ENCODE assay signal across 8 cellular contexts in the genomic region with DNA sequence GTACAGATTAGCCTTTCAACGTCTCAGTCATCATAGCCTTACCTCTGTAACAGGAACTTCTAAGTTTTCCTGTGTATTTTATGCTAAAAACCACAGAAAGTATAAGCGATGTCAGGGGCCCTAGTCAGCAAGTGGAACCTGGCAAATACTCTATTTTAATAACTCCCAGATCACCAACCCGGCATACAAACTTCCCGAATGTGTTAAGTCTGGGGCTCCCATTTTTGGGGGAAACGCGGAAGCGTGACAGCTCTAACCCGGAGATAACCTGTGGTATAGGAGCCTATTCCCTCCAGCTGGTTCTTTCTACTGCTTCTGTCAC. TPM values are rescaled to one million over a fixed set of nuclear protein-coding genes. Genes with fewer than 3 reads are reported as not detected.
DNase-seq lines count a peak whose midpoint lies in the region; ATAC-seq lines count a peak whose summit lies in the region.

No MANE protein-coding gene starts in this region.

- ATAC-seq in CD4-positive, CD25-positive, alpha-beta regulatory T cell (ENCODE audit: low read depth in 2 of 2), result no peak
- ATAC-seq in HG03095 (IDR thresholded peaks at IDR 0.05; ENCODE audit: unreplicated experiment), result no peak

- no peaks in the 10 kb centered on the region for H3K27me3 ChIP-seq in CD4-positive, CD25-positive, alpha-beta regulatory T cell (ENCODE audit: control insufficient read depth, insufficient read depth, low read length)
- H3K27me3 ChIP-seq in MG63 (no peaks in the 10 kb centered on the region), ectodermal cell (ENCODE audit: control insufficient read depth, insufficient read depth, low read length, poor library complexity, severe bottlenecking) (no peaks in the 10 kb centered on the region), neuronal stem cell (ENCODE audit: control insufficient read depth in 3 of 3, insufficient read depth in 3 of 3, low read depth in 1 of 3, low read length in 3 of 3) (no peaks in the 10 kb centered on the region)

- peak overlapping the region; percentile 93 for H3K4me2 ChIP-seq in neuronal stem cell (ENCODE audit: insufficient read depth, low read length, poor library complexity, severe bottlenecking)

- H2BK5ac ChIP-seq in neuronal stem cell (ENCODE audit: low read length), result peak overlapping the region; percentile 82

- DNase-seq in CD4-positive, CD25-positive, alpha-beta regulatory T cell, result peak in 1 of 3 donors; percentile 34
- DNase-seq in MG63, result no peak
- DNase-seq in neuronal stem cell (ENCODE audit: low spot score), result no peak
- no peak for DNase-seq in HK-2 (ENCODE audit: unreplicated experiment)
- DNase-seq in AG08396 (ENCODE audit: low spot score), result no peak
- DNase-seq in midbrain (lab: John Stamatoyannopoulos, UW), result no peak

- peak overlapping the region; percentile 59 for H3K18ac ChIP-seq in neuronal stem cell (ENCODE audit: low read length)

- no peaks in the 10 kb centered on the region for H3K9me3 Mint-ChIP-seq in CD4-positive, CD25-positive, alpha-beta regulatory T cell

- H3K36me3 ChIP-seq in CD4-positive, CD25-positive, alpha-beta regulatory T cell (ENCODE audit: control insufficient read depth, insufficient read depth, low read length), result peaks cover 27% of the 10 kb centered on the region
- H3K36me3 ChIP-seq in MG63 (peaks cover 45% of the 10 kb centered on the region), ectodermal cell (ENCODE audit: control insufficient read depth, insufficient read depth, low read length) (peaks cover 25% of the 10 kb centered on the region), neuronal stem cell (replicated peaks in 1 of 2; ENCODE audit: control insufficient read depth in 2 of 2, insufficient read depth in 2 of 2, low read length in 2 of 2) (peaks cover 11 to 40% of the 10 kb centered on the region in 2 donors)

- H4K91ac ChIP-seq in neuronal stem cell (ENCODE audit: low read depth, low read length, poor library complexity), result no peak overlapping the region

- H3K27me3 Mint-ChIP-seq in CD4-positive, CD25-positive, alpha-beta regulatory T cell, result no peaks in the 10 kb centered on the region

- no peak overlapping the region for H3K14ac ChIP-seq in neuronal stem cell (ENCODE audit: low read length)

- H2AK5ac ChIP-seq in neuronal stem cell (ENCODE audit: low read depth, low read length), result peak overlapping the region; percentile 81

- peak overlapping the region; percentile 95 to 97 (median 96) for H3K4me3 Mint-ChIP-seq in CD4-positive, CD25-positive, alpha-beta regulatory T cell

- H3K23ac ChIP-seq in neuronal stem cell (ENCODE audit: low read depth, low read length, poor library complexity), result peak overlapping the region; percentile 80

- peaks cover 29% of the 10 kb centered on the region for H3K4me1 ChIP-seq in CD4-positive, CD25-positive, alpha-beta regulatory T cell (ENCODE audit: control insufficient read depth, insufficient read depth, low read length, poor library complexity, severe bottlenecking)
- H3K4me1 ChIP-seq in ectodermal cell (ENCODE audit: control insufficient read depth, insufficient read depth, low read length) (peaks cover 11% of the 10 kb centered on the region), neuronal stem cell (ENCODE audit: control insufficient read depth in 2 of 2, insufficient read depth in 1 of 2, low read depth in 1 of 2, low read length in 2 of 2) (peaks cover 0 to 1% of the 10 kb centered on the region in 2 donors)

- no peak overlapping the region for H2BK120ac ChIP-seq in neuronal stem cell (ENCODE audit: low read depth, low read length)

- peak overlapping the region; percentile 95 for H2AFZ ChIP-seq in neuronal stem cell (ENCODE audit: low read length)

- peak overlapping the region; percentile 90 for H3K9ac ChIP-seq in neuronal stem cell (ENCODE audit: low read depth, low read length, poor library complexity)

- H3K9me3 ChIP-seq in CD4-positive, CD25-positive, alpha-beta regulatory T cell (ENCODE audit: control insufficient read depth in 2 of 2, low read length in 2 of 2), result no peaks in the 10 kb centered on the region
- no peaks in the 10 kb centered on the region for H3K9me3 ChIP-seq in MG63
- no peaks in the 10 kb centered on the region for H3K9me3 ChIP-seq in ectodermal cell (ENCODE audit: control insufficient read depth, low read length)
- H3K9me3 ChIP-seq in neuronal stem cell (replicated peaks in 1 of 2; ENCODE audit: control insufficient read depth in 2 of 2, insufficient read depth in 1 of 2, low read depth in 1 of 2, low read length in 2 of 2), result no peaks in the 10 kb centered on the region

- H2BK12ac ChIP-seq in neuronal stem cell (ENCODE audit: low read length), result no peak overlapping the region

- H2BK15ac ChIP-seq in neuronal stem cell (ENCODE audit: low read length), result no peak overlapping the region

- H3K27ac Mint-ChIP-seq in CD4-positive, CD25-positive, alpha-beta regulatory T cell, result peak overlapping the region; percentile 95 to 98 (median 98)

- H4K8ac ChIP-seq in neuronal stem cell (ENCODE audit: low read depth, low read length), result no peak overlapping the region

- H3K4me1 Mint-ChIP-seq in CD4-positive, CD25-positive, alpha-beta regulatory T cell, result peaks cover 17 to 60% (median 24%) of the 10 kb centered on the region in 4 donors

- peaks cover 9% of the 10 kb centered on the region for H3K36me3 Mint-ChIP-seq in CD4-positive, CD25-positive, alpha-beta regulatory T cell

- 1% methylated on average over 8 of the region's 8 CpGs for WGBS in ectodermal cell, 2 experiments
- WGBS in neuronal stem cell (ENCODE audit: extremely low coverage in 2 of 2, insufficient read length in 2 of 2, insufficient replicate concordance in 1 of 2), 2 donors, result no CpG with 5 or more reads among the region's 8 CpGs

- H3K4me3 ChIP-seq in CD4-positive, CD25-positive, alpha-beta regulatory T cell (ENCODE audit: low read depth, low read length), result peak overlapping the region; percentile 87
- peak overlapping the region; percentile 99 for H3K4me3 ChIP-seq in MG63
- H3K4me3 ChIP-seq in ectodermal cell (ENCODE audit: insufficient read depth, low read depth, low read length), result peak overlapping the region; percentile 72
- peak overlapping the region; percentile 93 to 96 for H3K4me3 ChIP-seq in neuronal stem cell (ENCODE audit: low read length in 2 of 2)

- H3K4ac ChIP-seq in neuronal stem cell (ENCODE audit: low read length), result peak overlapping the region; percentile 97

- H3K27ac ChIP-seq in CD4-positive, CD25-positive, alpha-beta regulatory T cell (ENCODE audit: insufficient read depth, low read length, poor library complexity, severe bottlenecking), result peak overlapping the region; percentile 89
- no peak overlapping the region for H3K27ac ChIP-seq in ectodermal cell (ENCODE audit: insufficient read depth, low read depth, low read length, poor library complexity, severe bottlenecking)
- H3K27ac ChIP-seq in neuronal stem cell (replicated peaks; ENCODE audit: low read length), result no peak overlapping the region

- H3K79me1 ChIP-seq in neuronal stem cell (ENCODE audit: low read depth, low read length), result peaks cover 5% of the 10 kb centered on the region

RNA-seq across cellular contexts. Expression of gene NIFK, which starts 0.6 kb away (rescaled TPM):
- total RNA-seq in CD4-positive, CD25-positive, alpha-beta regulatory T cell, result 27.7 TPM
- polyA plus RNA-seq in CD4-positive, CD25-positive, alpha-beta regulatory T cell, result 10 to 100 TPM; 60.4 to 82.5 (median 69.2) TPM
- total RNA-seq in MG63 (2014; rRNA removed; shearing (Covaris generic); ENCODE audit: low replicate concordance), result 137 and 150 TPM in 2 replicates
- 69.6 TPM for polyA plus RNA-seq in ectodermal cell (2013, experiment 1 of 4)
- 64.9 TPM for polyA plus RNA-seq in ectodermal cell (2013, experiment 2 of 4)
- polyA plus RNA-seq in ectodermal cell (2013, experiment 3 of 4), result 45.4 TPM
- polyA plus RNA-seq in ectodermal cell (2013, experiment 4 of 4), result 54.3 TPM
- polyA plus RNA-seq in neuronal stem cell (2013, experiment 1 of 2), result 71.9 TPM
- 72.4 TPM for polyA plus RNA-seq in neuronal stem cell (2013, experiment 2 of 2)

RNA-seq across cellular contexts. Expression of gene TSN, which starts 19.4 kb away (rescaled TPM):
- total RNA-seq in CD4-positive, CD25-positive, alpha-beta regulatory T cell, result 61.9 TPM
- polyA plus RNA-seq in CD4-positive, CD25-positive, alpha-beta regulatory T cell, result 10 to 100 TPM; 82.6 to 99.4 (median 93.7) TPM
- 24.0 and 29.2 TPM in 2 replicates for total RNA-seq in MG63 (2014; rRNA removed; shearing (Covaris generic); ENCODE audit: low replicate concordance)
- polyA plus RNA-seq in ectodermal cell (2013, experiment 1 of 4), result 93.6 TPM
- 102 TPM for polyA plus RNA-seq in ectodermal cell (2013, experiment 2 of 4)
- polyA plus RNA-seq in ectodermal cell (2013, experiment 3 of 4), result 66.8 TPM
- 72.7 TPM for polyA plus RNA-seq in ectodermal cell (2013, experiment 4 of 4)
- polyA plus RNA-seq in neuronal stem cell (2013, experiment 1 of 2), result 32.2 TPM
- 30.0 TPM for polyA plus RNA-seq in neuronal stem cell (2013, experiment 2 of 2)
